10 cellular contexts compared by ENCODE assay signal in genomic region chr12:958449-959123, GRCh38. TPM values are rescaled to one million over a fixed set of nuclear protein-coding genes. Genes with fewer than 3 reads are reported as not detected.
DNase-seq lines count a peak whose midpoint lies in the region; ATAC-seq and TF ChIP-seq lines count a peak whose summit lies in the region.
"Had no signal": no experiment of that assay in that cellular context is flagged by ENCODE, and none has a peak within 500 bp of the region (broad histone marks: within the 10 kb centered on the region; RNA-seq: fewer than 3 reads in every experiment).

No MANE protein-coding gene starts in this region.

- no peaks in the 10 kb centered on the region for H4K20me1 ChIP-seq in neural progenitor cell (ENCODE audit: low read depth)

- H3K4me3 Mint-ChIP-seq in neural progenitor cell: no peak overlapping the region
- H3K4me3 Mint-ChIP-seq: activated CD8-positive, alpha-beta T cell treated with anti-CD3 and anti-CD28 coated beads for 36 hours had no signal

- peaks cover 2% of the 10 kb centered on the region for H3K27me3 Mint-ChIP-seq in neural progenitor cell (ENCODE audit: insufficient read depth, low read depth)
- H3K27me3 Mint-ChIP-seq: activated CD8-positive, alpha-beta T cell treated with anti-CD3 and anti-CD28 coated beads for 36 hours had no signal

- H3K9ac ChIP-seq in neural progenitor cell: no peak overlapping the region

- H3K4me1 ChIP-seq in HEK293 (ENCODE audit: control insufficient read depth, insufficient read depth, low read length) (peaks cover 3% of the 10 kb centered on the region; the same call in 1 of the 2 replicates), neural progenitor cell (peaks cover 6% of the 10 kb centered on the region)

- peak overlapping the region; percentile 35 for H3K4me2 ChIP-seq in neural progenitor cell

- no peak overlapping the region for H3K4me3 ChIP-seq in HEK293 (ENCODE audit: low read depth, low read length)
- H3K4me3 ChIP-seq in neural progenitor cell: no peak overlapping the region
- H3K4me3 ChIP-seq in coronary artery: no peak overlapping the region

- DNase-seq in NCI-H345 treated with DMSO at 0.1 percent for 48 hours (lab: John Stamatoyannopoulos, UW; ENCODE audit: unreplicated experiment): peak; percentile 9
- DNase-seq in neural progenitor cell (ENCODE audit: low spot score): peak; percentile 11
- no peak for DNase-seq in coronary artery (ENCODE audit: low spot score)
- no peak for DNase-seq in NCI-H1417 treated with DMSO at 0.1 percent for 48 hours (lab: John Stamatoyannopoulos, UW)
- DNase-seq in hippocampal formation (lab: John Stamatoyannopoulos, UW): no peak
- no peak for DNase-seq in inferior parietal cortex (ENCODE audit: extremely low spot score)
- DNase-seq: activated CD8-positive, alpha-beta T cell treated with anti-CD3 and anti-CD28 coated beads for 36 hours; NCI-H2171 had no signal

- H3F3A ChIP-seq in neural progenitor cell (ENCODE audit: low read depth): peaks cover 14% of the 10 kb centered on the region

- peak overlapping the region; percentile 42 for H2AFZ ChIP-seq in neural progenitor cell (replicated peaks)

- no peaks in the 10 kb centered on the region for H3K36me3 Mint-ChIP-seq in neural progenitor cell

- H3K36me3 ChIP-seq in HEK293 (ENCODE audit: control insufficient read depth in 2 of 2, insufficient read depth in 1 of 2, low read length in 2 of 2) (no peaks in the 10 kb centered on the region), neural progenitor cell (no peaks in the 10 kb centered on the region)

- CTCF ChIA-PET in HEK293 (lab: Yijun Ruan, JAX): interaction anchor here (0.7 to 1.0 kb wide), 2 partner anchors 9 to 134 kb away, joined by 3 to 6 read pairs; no protein-coding TSS in a partner anchor

- H3K9me3 Mint-ChIP-seq in neural progenitor cell: no peaks in the 10 kb centered on the region
- H3K9me3 Mint-ChIP-seq: activated CD8-positive, alpha-beta T cell treated with anti-CD3 and anti-CD28 coated beads for 36 hours had no signal

- H3K9me3 ChIP-seq in HEK293 (ENCODE audit: control insufficient read depth, insufficient read depth, low read depth, low read length) (no peaks in the 10 kb centered on the region), neural progenitor cell (ENCODE audit: low read depth) (no peaks in the 10 kb centered on the region)

- peaks cover 10% of the 10 kb centered on the region for H3K4me1 Mint-ChIP-seq in neural progenitor cell

- peak; percentile 80 for ATAC-seq in GM18861 (IDR thresholded peaks at IDR 0.05; ENCODE audit: unreplicated experiment)
- ATAC-seq: activated CD8-positive, alpha-beta T cell treated with anti-CD3 and anti-CD28 coated beads for 36 hours had no signal

- POLR2A ChIA-PET in HEK293 (lab: Yijun Ruan, JAX): interaction anchor here (0.6 kb wide), 1 partner anchor 17 kb away, joined by 3 read pairs; no protein-coding TSS in a partner anchor

- no peak overlapping the region for H3K27ac Mint-ChIP-seq in neural progenitor cell
- H3K27ac Mint-ChIP-seq: activated CD8-positive, alpha-beta T cell treated with anti-CD3 and anti-CD28 coated beads for 36 hours had no signal

- H3K27me3 ChIP-seq in neural progenitor cell: no peaks in the 10 kb centered on the region

- TF ChIP-seq CTCF in HEK293 (tag by site-specific recombination; IDR thresholded peaks at IDR 0.05): no peak
- no peak for TF ChIP-seq CTCF in neural progenitor cell (IDR thresholded peaks at IDR 0.05)
- TF ChIP-seq CTCF in coronary artery (IDR thresholded peaks at IDR 0.05): no peak

- no peak overlapping the region for H3K27ac ChIP-seq in HEK293 (ENCODE audit: extremely low read depth, low read depth, low read length)
- no peak overlapping the region for H3K27ac ChIP-seq in neural progenitor cell
- H3K27ac ChIP-seq in coronary artery: no peak overlapping the region

- H3K79me2 ChIP-seq in neural progenitor cell (ENCODE audit: low read depth): no peaks in the 10 kb centered on the region

TF ChIP-seq in HEK293, 187 proteins besides CTCF, POLR2A, EP300 and RAD21:
- TF ChIP-seq ZNF354C (tag by site-specific recombination; IDR thresholded peaks at IDR 0.05; ENCODE audit: borderline replicate concordance, low read depth) (no peak), KLF1 (tag by site-specific recombination; IDR thresholded peaks at IDR 0.05) (peak; percentile 63), KLF9 (tag by site-specific recombination; IDR thresholded peaks at IDR 0.05; ENCODE audit: low read depth) (peak; percentile 57; the same call in 1 of the 2 replicates), ZNF335 (tag by site-specific recombination; conservative IDR thresholded peaks at IDR 0.05) (peak; percentile 57), ZFP41 (tag by site-specific recombination; IDR thresholded peaks at IDR 0.05; ENCODE audit: borderline replicate concordance) (no peak)
TF ChIP-seq in HEK293: peak in this region for 3.

RNA-seq across cellular contexts. Expression of gene RAD52, which starts 9.1 kb away (rescaled TPM):
- total RNA-seq in neural progenitor cell (ENCODE audit: low replicate concordance): 30.6 and 43.4 TPM in 2 replicates

RNA-seq across cellular contexts. Expression of gene ERC1, which starts 32.4 kb away (rescaled TPM):
- total RNA-seq in neural progenitor cell (ENCODE audit: low replicate concordance): 17.5 and 27.5 TPM in 2 replicates

Comparison
In these comparisons a context has a peak if more than half of its experiments do, and no peak if none do; other contexts are left out.
1. DNase-seq: peak in NCI-H345 treated with DMSO at 0.1 percent for 48 hours (single experiment) and neural progenitor cell (single experiment); none in coronary artery (single experiment), NCI-H1417 treated with DMSO at 0.1 percent for 48 hours (single experiment), hippocampal formation (0 of 2) and inferior parietal cortex (single experiment).